In the genomic region with DNA sequence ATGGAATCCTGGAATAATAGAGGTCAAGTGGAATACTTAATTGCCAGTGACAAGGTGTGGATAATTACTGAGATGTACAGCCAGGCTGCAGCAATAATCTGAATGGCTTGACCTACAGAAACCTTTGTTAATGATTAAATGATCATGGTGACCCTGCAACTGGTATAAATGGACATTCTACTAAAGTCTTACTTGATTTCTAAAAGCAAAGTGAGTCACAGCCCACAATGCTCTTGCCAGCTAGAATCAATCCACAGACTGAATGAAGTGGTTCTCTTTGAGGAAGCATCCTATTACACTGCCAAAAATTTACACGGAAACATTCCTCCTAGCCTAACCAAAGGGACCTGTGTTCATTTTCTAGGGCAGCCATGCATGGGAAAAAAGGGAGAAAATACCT, we compare ENCODE assay signal across 13 cellular contexts.
"Had no signal": no experiment of that assay in that cellular context is flagged by ENCODE, and none has a peak within 500 bp of the region (broad histone marks: within the 10 kb centered on the region; RNA-seq: fewer than 3 reads in every experiment).

No MANE protein-coding gene starts in this region.

- H3K27ac ChIP-seq: epithelial cell of prostate, heart right ventricle, ovary had no signal

- DNase-seq: activated CD4-positive, alpha-beta T cell treated with anti-CD3 and anti-CD28 coated beads, Interleukin-2, amount 50 U/mL, for 1 hour; activated CD8-positive, alpha-beta memory T cell treated with anti-CD3 and anti-CD28 coated beads for 24 hours; activated naive CD8-positive, alpha-beta T cell treated with anti-CD3 and anti-CD28 coated beads for 36 hours; amygdala; heart right ventricle; left cardiac atrium; ovary; T-cell; T-helper 9 cell; trophoblast cell had no signal

- H3K36me3 ChIP-seq: heart right ventricle, ovary had no signal

- H3K4me3 ChIP-seq: heart right ventricle, ovary had no signal

- H3K27me3 ChIP-seq: heart right ventricle, ovary had no signal

- ATAC-seq: activated CD4-positive, CD25-positive, alpha-beta regulatory T cell treated with anti-CD3 and anti-CD28 coated beads, Interleukin-2, amount 50 U/mL, for 24 hours; heart right ventricle; left cardiac atrium; stimulated activated effector memory CD8-positive, alpha-beta T cell treated with anti-CD3 and anti-CD28 coated beads, Interleukin-12 subunit alpha, Interleukin-12 subunit beta, amount 100 ng/mL, for 72 hours; T-cell had no signal

- H3K4me1 ChIP-seq: heart right ventricle had no signal

- H3K9me3 ChIP-seq: ovary had no signal
